ENCODE assay signal across 19 cellular contexts in the genomic region with DNA sequence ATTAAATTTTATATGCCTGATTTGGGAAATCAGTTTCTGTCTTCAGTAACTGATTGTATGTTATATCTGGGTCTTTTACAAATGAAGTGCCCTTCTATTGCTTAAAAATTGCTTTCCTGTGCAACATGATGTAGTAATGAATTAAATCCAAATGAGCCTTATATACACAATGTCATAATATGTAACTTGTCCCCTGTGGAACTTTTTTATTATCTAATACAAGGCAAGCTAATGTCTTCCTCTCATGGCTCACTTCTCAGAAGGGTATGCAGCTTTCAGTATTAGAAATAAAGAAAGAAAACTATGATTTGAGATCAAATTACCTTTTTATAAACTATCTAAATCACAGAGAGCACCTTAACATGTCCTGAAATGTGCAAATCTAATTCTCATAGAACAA.
DNase-seq lines count a peak whose midpoint lies in the region; ATAC-seq, FAIRE-seq and TF ChIP-seq lines count a peak whose summit lies in the region.
"Had no signal": no experiment of that assay in that cellular context is flagged by ENCODE, and none has a peak within 500 bp of the region (broad histone marks: within the 10 kb centered on the region; RNA-seq: fewer than 3 reads in every experiment).

No MANE protein-coding gene starts in this region.

- no peak for FAIRE-seq in HepG2 (lab: Jason Lieb, UNC)
- FAIRE-seq: A549, GM12892 had no signal

- intact Hi-C loops in right lobe of liver (cut with DNase I) (no loop called here), HepG2 (cut with micrococcal nuclease; ENCODE audit: unreplicated experiment) (no loop called here), A673 (cut with micrococcal nuclease; ENCODE audit: unreplicated experiment) (no loop called here)

- H3K79me2 ChIP-seq in HepG2 (ENCODE audit: insufficient read depth, low read length) = no peaks in the 10 kb centered on the region

- H3K4me1 ChIP-seq in right lobe of liver = peaks cover 0 to 27% (median 0%) of the 10 kb centered on the region in 4 donors
- H3K4me1 ChIP-seq in HepG2 (ENCODE audit: insufficient read depth, low read length) = no peaks in the 10 kb centered on the region
- H3K4me1 ChIP-seq in A673 (ENCODE audit: insufficient read depth, low read length, poor library complexity, severe bottlenecking) = no peaks in the 10 kb centered on the region
- H3K4me1 ChIP-seq: A549, Caco-2 had no signal

- CTCF ChIA-PET in HepG2 (lab: Yijun Ruan, JAX; ENCODE audit: low intra/inter-chr PET ratio, low total read pairs) = no interaction called here
- CTCF ChIA-PET in A673 (lab: Charles Lee) = no interaction called here

- H3K27me3 ChIP-seq in right lobe of liver (no peaks in the 10 kb centered on the region), HepG2 (ENCODE audit: control insufficient read depth in 1 of 2, insufficient read depth in 2 of 2, low read length in 2 of 2) (no peaks in the 10 kb centered on the region), A673 (replicated peaks; ENCODE audit: insufficient read depth, low read depth, low read length, poor library complexity) (no peaks in the 10 kb centered on the region)

- no peak overlapping the region for H3K9ac ChIP-seq in HepG2 (ENCODE audit: insufficient read depth, low read depth, low read length)

- H3K4me2 ChIP-seq in HepG2 (ENCODE audit: low read depth, low read length) = no peak overlapping the region
- H3K4me2 ChIP-seq: A549 had no signal

- TF ChIP-seq RAD21 in HepG2 (CRISPR knock-in tag; IDR thresholded peaks at IDR 0.05) = no peak

- no peaks in the 10 kb centered on the region for H3K36me3 ChIP-seq in right lobe of liver
- H3K36me3 ChIP-seq in HepG2 (replicated peaks in 1 of 2; ENCODE audit: control insufficient read depth in 1 of 2, insufficient read depth in 2 of 2, low read length in 2 of 2) = no peaks in the 10 kb centered on the region
- no peaks in the 10 kb centered on the region for H3K36me3 ChIP-seq in A673 (ENCODE audit: insufficient read depth, low read length, poor library complexity, severe bottlenecking)

- BruUV-seq in HepG2 (replicated peaks; lab: Mats Ljungman, UMichigan) = no TSS peak
- BruUV-seq in A673 (replicated peaks; lab: Mats Ljungman, UMichigan) = no TSS peak

- ATAC-seq in right lobe of liver (peak in 3 of 4 donors; percentile 37 to 68 (median 46)), HepG2 (no peak), left lobe of liver (peak; percentile 52)
- ATAC-seq: A549; CD8-positive, alpha-beta T cell had no signal

- POLR2A ChIA-PET in HepG2 (lab: Yijun Ruan, JAX) = no interaction called here
- POLR2A ChIA-PET in A673 (lab: Charles Lee; ENCODE audit: low non-redundant PET) = no interaction called here

- H2AFZ ChIP-seq in HepG2 (ENCODE audit: low read length) = no peak overlapping the region

- TF ChIP-seq CTCF in right lobe of liver (IDR thresholded peaks at IDR 0.05) (no peak), HepG2 (CRISPR knock-in tag; IDR thresholded peaks at IDR 0.05) (no peak), A673 (conservative IDR thresholded peaks at IDR 0.05; ENCODE audit: low read depth, low read length) (no peak)

- H3K9me3 ChIP-seq in right lobe of liver = no peaks in the 10 kb centered on the region
- H3K9me3 ChIP-seq in HepG2 (ENCODE audit: low read length) = no peaks in the 10 kb centered on the region
- H3K9me3 ChIP-seq in A673 (ENCODE audit: low read depth, low read length, poor library complexity, severe bottlenecking) = no peaks in the 10 kb centered on the region
- H3K9me3 ChIP-seq: A549, Caco-2 had no signal

- DNase-seq in right lobe of liver (no peak), HepG2 (ENCODE audit: low spot score) (no peak), NCI-H69 (lab: John Stamatoyannopoulos, UW) (peak; percentile 26), left lobe of liver (ENCODE audit: low spot score) (no peak), DMS79 (lab: John Stamatoyannopoulos, UW) (no peak), A673 (ENCODE audit: low spot score) (no peak), HuH-7.5 (ENCODE audit: low spot score) (no peak)
- DNase-seq: 8988T; Caco-2; CD4-positive, CD25-positive, alpha-beta regulatory T cell; CD8-positive, alpha-beta T cell; DMS 273 treated with DMSO at 0.1 percent for 48 hours; DMS79 treated with DMSO at 0.1 percent for 48 hours; GF-D8; GOT3; H7; HCEC 1CT had no signal

- in situ Hi-C loops in HepG2 (cut with HindIII; ENCODE audit: extremely low pct_ligation_motif_present, low pct_unique_long_range_greater_than_20kb) = no loop called here

- H3K27ac ChIP-seq in right lobe of liver (peak overlapping the region in 1 of 3 donors; percentile 27), HepG2 (ENCODE audit: extremely low read length, insufficient read depth, low read length) (no peak overlapping the region), A673 (ENCODE audit: low read depth, low read length, poor library complexity, severe bottlenecking) (no peak overlapping the region)
- H3K27ac ChIP-seq: A549 had no signal

- no peaks in the 10 kb centered on the region for H4K20me1 ChIP-seq in HepG2 (ENCODE audit: insufficient read depth, low read length)

- TF ChIP-seq EP300 in HepG2 (IDR thresholded peaks at IDR 0.05; ENCODE audit: low read depth in 2 of 2, low read length in 2 of 2) = no peak
- TF ChIP-seq EP300 in HepG2 (CRISPR knock-in tag; IDR thresholded peaks at IDR 0.05; ENCODE audit: borderline replicate concordance) = no peak

- TF ChIP-seq POLR2A in right lobe of liver (IDR thresholded peaks at IDR 0.05) (no peak), HepG2 (IDR thresholded peaks at IDR 0.05; ENCODE audit: insufficient read depth in 1 of 2, low read depth in 2 of 2, low read length in 2 of 2) (no peak)

- H3K4me3 ChIP-seq in right lobe of liver (no peak overlapping the region), HepG2 (replicated peaks in 1 of 3; ENCODE audit: insufficient read depth in 1 of 3, low read depth in 2 of 3, low read length in 3 of 3) (no peak overlapping the region), A673 (ENCODE audit: low read depth, low read length, poor library complexity, severe bottlenecking) (no peak overlapping the region)
- H3K4me3 ChIP-seq: A549 had no signal

TF ChIP-seq in HepG2, 621 proteins besides CTCF, POLR2A, EP300 and RAD21:
- TF ChIP-seq SRSF4 (IDR thresholded peaks at IDR 0.05; ENCODE audit: low read depth, low read length, poor library complexity, severe bottlenecking) (no peak), MBD4 (IDR thresholded peaks at IDR 0.05; ENCODE audit: borderline replicate concordance, low read length) (no peak), ZNF451 (CRISPR knock-in tag; IDR thresholded peaks at IDR 0.05) (no peak), PHF5A (CRISPR knock-in tag; IDR thresholded peaks at IDR 0.05; ENCODE audit: low read depth, unreplicated experiment) (no peak), MTF1 (CRISPR knock-in tag; IDR thresholded peaks at IDR 0.05) (no peak), CHD2 (IDR thresholded peaks at IDR 0.05; ENCODE audit: low read depth, low read length) (no peak), EHMT2 (IDR thresholded peaks at IDR 0.05; ENCODE audit: borderline replicate concordance, low read depth, low read length) (no peak)
- TF ChIP-seq, protein P1, sequence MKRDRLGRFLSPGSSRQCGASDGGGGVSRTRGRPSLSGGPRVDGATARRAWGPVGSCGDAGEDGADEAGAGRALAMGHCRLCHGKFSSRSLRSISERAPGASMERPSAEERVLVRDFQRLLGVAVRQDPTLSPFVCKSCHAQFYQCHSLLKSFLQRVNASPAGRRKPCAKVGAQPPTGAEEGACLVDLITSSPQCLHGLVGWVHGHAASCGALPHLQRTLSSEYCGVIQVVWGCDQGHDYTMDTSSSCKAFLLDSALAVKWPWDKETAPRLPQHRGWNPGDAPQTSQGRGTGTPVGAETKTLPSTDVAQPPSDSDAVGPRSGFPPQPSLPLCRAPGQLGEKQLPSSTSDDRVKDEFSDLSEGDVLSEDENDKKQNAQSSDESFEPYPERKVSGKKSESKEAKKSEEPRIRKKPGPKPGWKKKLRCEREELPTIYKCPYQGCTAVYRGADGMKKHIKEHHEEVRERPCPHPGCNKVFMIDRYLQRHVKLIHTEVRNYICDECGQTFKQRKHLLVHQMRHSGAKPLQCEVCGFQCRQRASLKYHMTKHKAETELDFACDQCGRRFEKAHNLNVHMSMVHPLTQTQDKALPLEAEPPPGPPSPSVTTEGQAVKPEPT (CRISPR knock-in tag; IDR thresholded peaks at IDR 0.05; ENCODE audit: low read depth) = no peak
- TF ChIP-seq, protein P2, sequence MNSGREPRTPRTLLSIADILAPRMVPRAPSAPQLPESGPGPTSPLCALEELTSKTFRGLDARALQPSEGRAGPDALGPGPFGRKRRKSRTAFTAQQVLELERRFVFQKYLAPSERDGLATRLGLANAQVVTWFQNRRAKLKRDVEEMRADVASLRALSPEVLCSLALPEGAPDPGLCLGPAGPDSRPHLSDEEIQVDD (CRISPR knock-in tag; IDR thresholded peaks at IDR 0.05; ENCODE audit: borderline replicate concordance) = no peak
TF ChIP-seq in HepG2: peak in this region for 0.
